1 cellular context compared by ENCODE assay signal in genomic region chr16:85199880-85200279, GRCh38.
TF ChIP-seq lines count a peak whose summit lies in the region.

No MANE protein-coding gene starts in this region.

TF ChIP-seq in WTC11, 78 proteins besides CTCF, POLR2A, EP300 and RAD21 (continued from another document):
- TF ChIP-seq, protein P1, sequence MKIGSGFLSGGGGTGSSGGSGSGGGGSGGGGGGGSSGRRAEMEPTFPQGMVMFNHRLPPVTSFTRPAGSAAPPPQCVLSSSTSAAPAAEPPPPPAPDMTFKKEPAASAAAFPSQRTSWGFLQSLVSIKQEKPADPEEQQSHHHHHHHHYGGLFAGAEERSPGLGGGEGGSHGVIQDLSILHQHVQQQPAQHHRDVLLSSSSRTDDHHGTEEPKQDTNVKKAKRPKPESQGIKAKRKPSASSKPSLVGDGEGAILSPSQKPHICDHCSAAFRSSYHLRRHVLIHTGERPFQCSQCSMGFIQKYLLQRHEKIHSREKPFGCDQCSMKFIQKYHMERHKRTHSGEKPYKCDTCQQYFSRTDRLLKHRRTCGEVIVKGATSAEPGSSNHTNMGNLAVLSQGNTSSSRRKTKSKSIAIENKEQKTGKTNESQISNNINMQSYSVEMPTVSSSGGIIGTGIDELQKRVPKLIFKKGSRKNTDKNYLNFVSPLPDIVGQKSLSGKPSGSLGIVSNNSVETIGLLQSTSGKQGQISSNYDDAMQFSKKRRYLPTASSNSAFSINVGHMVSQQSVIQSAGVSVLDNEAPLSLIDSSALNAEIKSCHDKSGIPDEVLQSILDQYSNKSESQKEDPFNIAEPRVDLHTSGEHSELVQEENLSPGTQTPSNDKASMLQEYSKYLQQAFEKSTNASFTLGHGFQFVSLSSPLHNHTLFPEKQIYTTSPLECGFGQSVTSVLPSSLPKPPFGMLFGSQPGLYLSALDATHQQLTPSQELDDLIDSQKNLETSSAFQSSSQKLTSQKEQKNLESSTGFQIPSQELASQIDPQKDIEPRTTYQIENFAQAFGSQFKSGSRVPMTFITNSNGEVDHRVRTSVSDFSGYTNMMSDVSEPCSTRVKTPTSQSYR (CRISPR knock-in tag; IDR thresholded peaks at IDR 0.05) = no peak
